ENCODE assay signal across 8 cellular contexts in the genomic region with DNA sequence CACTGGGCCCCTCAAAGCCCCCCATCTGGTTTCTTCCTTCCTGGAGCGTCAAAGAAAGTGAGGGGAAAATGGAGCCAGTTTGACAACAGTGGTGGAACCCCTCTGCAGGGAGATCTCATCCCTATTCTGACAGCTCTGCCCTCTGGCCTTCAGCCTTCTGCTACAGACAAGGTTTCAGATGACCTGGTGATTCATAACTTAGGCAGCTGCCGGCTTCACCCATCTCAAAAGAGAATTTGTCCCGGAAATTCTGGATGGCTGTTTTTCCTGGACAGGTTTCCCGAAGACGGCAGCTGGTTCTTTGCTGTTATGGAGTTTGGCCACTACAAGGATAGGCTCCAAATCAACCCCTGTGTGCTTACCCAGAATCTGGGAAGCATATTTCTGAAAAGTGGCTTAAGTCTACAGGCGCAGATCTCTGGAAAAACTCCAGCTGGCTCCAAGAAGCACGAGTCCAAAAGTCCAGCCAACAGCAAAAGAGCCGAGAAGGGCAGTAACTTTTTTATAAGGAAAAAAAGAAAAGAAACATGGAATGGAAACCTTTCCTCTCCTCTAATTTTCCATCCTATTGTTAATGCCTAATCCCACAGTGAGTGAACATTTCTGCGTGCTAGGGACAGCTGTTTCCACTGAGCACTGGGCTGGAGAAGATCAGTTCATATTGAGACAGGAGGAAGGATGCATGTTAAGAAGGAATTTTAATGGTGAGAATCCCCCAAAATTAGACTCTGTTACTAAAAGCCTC. TPM values are rescaled to one million over a fixed set of nuclear protein-coding genes. Genes with fewer than 3 reads are reported as not detected.
DNase-seq lines count a peak whose midpoint lies in the region; ATAC-seq and TF ChIP-seq lines count a peak whose summit lies in the region.

No MANE protein-coding gene starts in this region.

- H3K27me3 ChIP-seq in AG04450 (ENCODE audit: control insufficient read depth, insufficient read depth, low read length) (no peaks in the 10 kb centered on the region), endodermal cell (ENCODE audit: control insufficient read depth, insufficient read depth, low read length, poor library complexity, severe bottlenecking) (no peaks in the 10 kb centered on the region), muscle layer of colon (ENCODE audit: control insufficient read depth in 1 of 2, insufficient read depth in 2 of 2, low read length in 2 of 2) (no peaks in the 10 kb centered on the region)
- no peaks in the 10 kb centered on the region for H3K27me3 ChIP-seq in CD4-positive, alpha-beta T cell (ENCODE audit: control insufficient read depth, insufficient read depth, low read length)

- H3K4me1 ChIP-seq in endodermal cell (ENCODE audit: control insufficient read depth, insufficient read depth, low read length) (peaks cover 8% of the 10 kb centered on the region), muscle layer of colon (ENCODE audit: insufficient read depth, low read length) (peaks cover 39% of the 10 kb centered on the region)

- H3K9ac ChIP-seq in endodermal cell (ENCODE audit: extremely low read depth, low read length, poor library complexity, severe bottlenecking) (no peak overlapping the region), muscle layer of colon (ENCODE audit: low read length) (no peak overlapping the region)

- intact Hi-C loops in CD4-positive, alpha-beta T cell (cut with DNase I, micrococcal nuclease): no loop called here

- peaks cover 20 to 34% (median 23%) of the 10 kb centered on the region in 3 donors for H3K4me1 Mint-ChIP-seq in IgD-negative memory B cell
- H3K4me1 Mint-ChIP-seq in endodermal cell: peaks cover 10% of the 10 kb centered on the region
- no peaks in the 10 kb centered on the region for H3K4me1 Mint-ChIP-seq in CD4-positive, alpha-beta T cell (ENCODE audit: low read depth)

- TF ChIP-seq CTCF in AG04450 (IDR thresholded peaks at IDR 0.05; ENCODE audit: low read depth, low read length) (no peak), endodermal cell (conservative IDR thresholded peaks at IDR 0.05) (no peak)
- TF ChIP-seq CTCF in CD4-positive, alpha-beta T cell (IDR thresholded peaks at IDR 0.05): no peak

- 68 to 77% methylated on average over 7 to 9 of the region's 9 CpGs for WGBS in endodermal cell (ENCODE audit: insufficient coverage in 1 of 2, insufficient read length in 1 of 2), 2 experiments

- H3K27ac Mint-ChIP-seq in IgD-negative memory B cell: peak overlapping the region in 2 of 3 donors; percentile 46 to 91
- H3K27ac Mint-ChIP-seq in endodermal cell: no peak overlapping the region
- no peak overlapping the region for H3K27ac Mint-ChIP-seq in CD4-positive, alpha-beta T cell

- H3K4me3 ChIP-seq in AG04450 (ENCODE audit: low read depth, low read length): no peak overlapping the region
- no peak overlapping the region for H3K4me3 ChIP-seq in endodermal cell (ENCODE audit: low read length)
- H3K4me3 ChIP-seq in muscle layer of colon (ENCODE audit: low read depth in 1 of 2, low read length in 2 of 2): no peak overlapping the region

- H3K36me3 ChIP-seq in endodermal cell (ENCODE audit: control insufficient read depth, insufficient read depth, low read length): no peaks in the 10 kb centered on the region
- H3K36me3 ChIP-seq in muscle layer of colon (ENCODE audit: insufficient read depth, low read length): no peaks in the 10 kb centered on the region

- H3K9me3 ChIP-seq in AG04450 (ENCODE audit: control insufficient read depth, insufficient read depth, low read length) (peaks cover 3% of the 10 kb centered on the region; the same call in 1 of the 2 replicates), endodermal cell (ENCODE audit: control insufficient read depth, low read length) (no peaks in the 10 kb centered on the region), muscle layer of colon (ENCODE audit: low read length) (no peaks in the 10 kb centered on the region)
- no peaks in the 10 kb centered on the region for H3K9me3 ChIP-seq in CD4-positive, alpha-beta T cell (ENCODE audit: control insufficient read depth, low read length)

- H3K36me3 Mint-ChIP-seq in IgD-negative memory B cell (peaks cover 2% of the 10 kb centered on the region), endodermal cell (ENCODE audit: low read depth) (no peaks in the 10 kb centered on the region)
- H3K36me3 Mint-ChIP-seq in CD4-positive, alpha-beta T cell (ENCODE audit: low read depth): no peaks in the 10 kb centered on the region

- no peak for ATAC-seq in CD4-positive, alpha-beta T cell (ENCODE audit: poor library complexity)

- H3K27me3 Mint-ChIP-seq in IgD-negative memory B cell (no peaks in the 10 kb centered on the region), endodermal cell (ENCODE audit: insufficient read depth) (peaks cover 7% of the 10 kb centered on the region)
- peaks cover 8% of the 10 kb centered on the region for H3K27me3 Mint-ChIP-seq in CD4-positive, alpha-beta T cell

- CTCF ChIA-PET in AG04450 (lab: Charles Lee): no interaction called here
- CTCF ChIA-PET in CD4-positive, alpha-beta T cell (lab: Charles Lee): no interaction called here

- POLR2A ChIA-PET in AG04450 (lab: Yijun Ruan, JAX): interaction anchor here (1.0 kb wide), 1 partner anchor 11 kb away, joined by 3 read pairs; no protein-coding TSS in a partner anchor
- POLR2A ChIA-PET in CD4-positive, alpha-beta T cell (lab: Charles Lee): no interaction called here

- peak overlapping the region in 2 of 4 donors; percentile 77 to 90 for H3K4me3 Mint-ChIP-seq in IgD-negative memory B cell
- no peak overlapping the region for H3K4me3 Mint-ChIP-seq in endodermal cell
- no peak overlapping the region for H3K4me3 Mint-ChIP-seq in CD4-positive, alpha-beta T cell

- DNase-seq in AG04450 (ENCODE audit: low read depth, low spot score) (peak; percentile 39), endodermal cell (no peak), NCI-H1436 treated with DMSO at 0.1 percent for 48 hours (lab: John Stamatoyannopoulos, UW) (no peak), DMS53 (lab: John Stamatoyannopoulos, UW) (no peak)
- DNase-seq in effector CD8-positive, alpha-beta T cell (lab: John Stamatoyannopoulos, UW): no peak
- DNase-seq in CD4-positive, alpha-beta T cell: no peak

- no peaks in the 10 kb centered on the region for H3K9me3 Mint-ChIP-seq in IgD-negative memory B cell
- no peaks in the 10 kb centered on the region for H3K9me3 Mint-ChIP-seq in endodermal cell
- H3K9me3 Mint-ChIP-seq in CD4-positive, alpha-beta T cell: no peaks in the 10 kb centered on the region

- H3K27ac ChIP-seq in AG04450 (ENCODE audit: low read depth, low read length): peak overlapping the region; percentile 91
- peak overlapping the region; percentile 92 for H3K27ac ChIP-seq in endodermal cell (ENCODE audit: low read depth, low read length)
- H3K27ac ChIP-seq in muscle layer of colon (ENCODE audit: low read depth, low read length): peak overlapping the region; percentile 74
- H3K27ac ChIP-seq in CD4-positive, alpha-beta T cell (ENCODE audit: low read depth, low read length): no peak overlapping the region

RNA-seq across cellular contexts. Expression of a gene that starts 54.5 kb away (rescaled TPM):
- polyA plus RNA-seq in AG04450 (2011; rRNA removed) (not detected in 2 replicates), IgD-negative memory B cell (not detected)
- not detected in 2 replicates for polyA minus RNA-seq in AG04450 (2011; rRNA and poly(A)+ RNA removed)
- total RNA-seq in endodermal cell: not detected
- not detected for polyA plus RNA-seq in endodermal cell (2013, experiment 1 of 2)
- not detected for polyA plus RNA-seq in endodermal cell (2013, experiment 2 of 2)
- total RNA-seq in CD4-positive, alpha-beta T cell: under 1 TPM; 0.06 to 0.14 TPM

Comparison
In these comparisons a context has a peak if more than half of its experiments do, and no peak if none do; other contexts are left out.
1. H3K27ac Mint-ChIP-seq: peak in IgD-negative memory B cell (2 of 3); none in endodermal cell (single experiment) and CD4-positive, alpha-beta T cell (single experiment).